In the genomic region with DNA sequence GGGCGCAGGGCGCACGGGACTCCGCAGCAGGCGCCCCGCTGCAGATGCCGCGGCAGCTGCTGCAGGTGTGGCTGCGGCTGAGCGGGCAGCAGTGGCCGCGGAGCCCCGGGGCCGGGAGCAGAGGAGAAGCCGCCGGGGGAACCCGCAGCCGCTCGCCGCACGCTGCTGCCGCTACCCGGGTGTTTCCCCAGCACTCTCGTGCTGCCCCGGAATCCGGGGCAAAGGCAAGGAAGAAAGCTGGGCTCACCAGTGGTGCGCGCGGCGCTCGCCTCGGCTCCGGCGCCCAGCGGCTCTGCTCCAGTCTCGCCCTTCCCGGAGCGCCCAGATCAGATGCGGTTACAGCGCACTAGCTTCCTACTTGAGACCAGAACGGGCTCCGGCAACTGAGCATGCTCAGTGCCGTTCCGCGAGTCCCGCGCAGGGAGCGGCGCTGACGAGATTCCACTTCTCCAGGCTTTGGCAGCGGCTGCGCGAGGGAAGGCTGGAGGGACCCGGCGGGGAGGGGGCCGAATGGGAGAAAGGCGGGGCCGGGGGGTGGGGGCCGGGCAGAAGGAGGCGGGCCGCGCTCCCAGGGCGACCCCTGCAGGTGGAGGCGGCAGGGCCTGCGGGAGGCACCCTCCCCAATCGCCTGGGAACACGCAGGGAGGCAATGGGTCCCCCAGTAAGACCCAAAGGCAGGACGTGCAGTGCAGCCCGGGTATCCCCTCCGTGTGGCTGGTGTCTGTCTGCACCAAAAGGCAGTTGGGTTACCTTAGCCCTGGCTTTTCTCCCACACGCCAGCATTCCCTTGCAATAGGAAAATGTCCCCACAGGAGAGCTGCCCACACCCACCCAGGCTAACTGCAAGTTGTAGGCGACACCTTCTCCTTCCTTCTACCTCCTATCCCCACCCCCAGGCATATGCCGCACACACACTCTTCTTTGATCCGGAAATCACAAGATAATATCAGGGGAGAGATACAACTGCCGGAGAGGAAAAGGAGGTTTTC, we compare ENCODE assay signal across 7 cellular contexts. TPM values are rescaled to one million over a fixed set of nuclear protein-coding genes. Genes with fewer than 3 reads are reported as not detected.
A peak's percentile ranks its signal among the peaks of the same experiment; 100 is the strongest.
DNase-seq lines count a peak whose midpoint lies in the region; ATAC-seq, FAIRE-seq and TF ChIP-seq lines count a peak whose summit lies in the region.

Gene APBB2, minus strand, starts transcription at position 385 of the 989 bp plus-strand sequence. CDS start 181,288 bp downstream, outside the sequence.

- FAIRE-seq in GM12891 (lab: Jason Lieb, UNC), result peak; percentile 82

- peak; percentile 71 to 93 (median 77) for TF ChIP-seq CTCF in body of pancreas (IDR thresholded peaks at IDR 0.05)

- peak within 1 kb of the TSS; percentile 76 to 96 for H3K4me3 ChIP-seq in body of pancreas
- H3K4me3 ChIP-seq in rectal smooth muscle tissue (ENCODE audit: low read length), result peak within 1 kb of the TSS; percentile 89

- intact Hi-C loops in body of pancreas (cut with DNase I), result loop anchor here (5.0 kb wide), 2 partner anchors 242 to 287 kb away; no protein-coding TSS in a partner anchor

- H3K9me3 ChIP-seq in body of pancreas, result no peaks in the 10 kb centered on the region

- no peaks in the 10 kb centered on the region for H3K36me3 ChIP-seq in body of pancreas (replicated peaks in 1 of 2; ENCODE audit: insufficient read depth in 1 of 2, low read depth in 2 of 2)
- H3K36me3 ChIP-seq in rectal smooth muscle tissue (ENCODE audit: control insufficient read depth, insufficient read depth, low read length), result no peaks in the 10 kb centered on the region

- TF ChIP-seq POLR2A in GM12891 (IDR thresholded peaks at IDR 0.05; ENCODE audit: low read depth, low read length) (no peak), body of pancreas (IDR thresholded peaks at IDR 0.05) (peak; percentile 86 to 92 (median 90))

- ATAC-seq in HG02571 (IDR thresholded peaks at IDR 0.05; ENCODE audit: unreplicated experiment) (peak; percentile 51), body of pancreas (peak; percentile 91)

- H3K27me3 ChIP-seq in body of pancreas, result no peaks in the 10 kb centered on the region
- no peaks in the 10 kb centered on the region for H3K27me3 ChIP-seq in rectal smooth muscle tissue (ENCODE audit: control insufficient read depth, insufficient read depth, low read length)

- H3K9ac ChIP-seq in rectal smooth muscle tissue (ENCODE audit: low read length), result peak within 1 kb of the TSS; percentile 56

- in situ Hi-C loops in SK-MEL-5 (cut with HindIII; ENCODE audit: low pct_unique_long_range_greater_than_20kb, low sequenced_read_pairs), result no loop called here

- peak within 1 kb of the TSS; percentile 82 to 97 (median 88) for H3K27ac ChIP-seq in body of pancreas
- H3K27ac ChIP-seq in rectal smooth muscle tissue (ENCODE audit: low read depth, low read length), result peak within 1 kb of the TSS; percentile 74

- DNase-seq in GM12891 (ENCODE audit: insufficient read length, low spot score) (peak; percentile 77), NAMALWA (ENCODE audit: low spot score) (peak; percentile 81), SK-MEL-5 (ENCODE audit: low read depth, low spot score) (peak; percentile 96), body of pancreas (peak; percentile 95 to 97 (median 97)), hypothalamus (lab: John Stamatoyannopoulos, UW) (peak; percentile 36 to 96 (median 90))

- 1% methylated on average over 27 to 65 of the region's 75 CpGs for WGBS in body of pancreas, 2 donors

- H3K4me1 ChIP-seq in body of pancreas (peaks cover 41% of the 10 kb centered on the region), rectal smooth muscle tissue (ENCODE audit: control insufficient read depth, insufficient read depth, low read length) (peaks cover 3% of the 10 kb centered on the region)

TF ChIP-seq in GM12891, 5 proteins besides CTCF, POLR2A, EP300 and RAD21:
- TF ChIP-seq PAX5 (IDR thresholded peaks at IDR 0.05; ENCODE audit: insufficient read depth, low read length, severe bottlenecking) (no peak), TAF1 (IDR thresholded peaks at IDR 0.05; ENCODE audit: low read depth, low read length) (no peak), POLR2AphosphoS5 (IDR thresholded peaks at IDR 0.05; ENCODE audit: low read depth, low read length) (no peak), SPI1 (IDR thresholded peaks at IDR 0.05; ENCODE audit: low read depth, low read length) (no peak), POU2F2 (IDR thresholded peaks at IDR 0.05; ENCODE audit: low read depth, low read length) (no peak)
TF ChIP-seq in GM12891: peak in this region for 0.

RNA-seq across cellular contexts. Expression of gene APBB2, which starts in this region (rescaled TPM):
- 2.9 TPM for polyA plus RNA-seq in GM12891 (2012; ENCODE audit: low read depth, missing spikeins)
- 10.9 and 15.5 TPM in 2 replicates for total RNA-seq in SK-MEL-5 (2014; rRNA removed; shearing (Covaris generic))
- polyA plus RNA-seq in SK-MEL-5 (2015; cell fraction: cytosol; rRNA removed), result 12.2 and 14.4 TPM in 2 replicates
- polyA plus RNA-seq in SK-MEL-5 (2015; cell fraction: nucleus; rRNA removed), result 10.0 and 15.4 TPM in 2 replicates
- total RNA-seq in body of pancreas, result 10 to 100 TPM; 34.8 to 42.8 TPM

Comparison
In these comparisons a context has a peak if more than half of its experiments do, and no peak if none do; other contexts are left out.
1. Peak in every context shown above with its lines: DNase-seq, ATAC-seq, H3K4me3 ChIP-seq and H3K27ac ChIP-seq.